8 cellular contexts compared by ENCODE assay signal in genomic region chr6:99282479-99283062, GRCh38.
DNase-seq lines count a peak whose midpoint lies in the region; ATAC-seq and TF ChIP-seq lines count a peak whose summit lies in the region.

No MANE protein-coding gene starts in this region.

- ATAC-seq in GM18907 (IDR thresholded peaks at IDR 0.05; ENCODE audit: unreplicated experiment) (peak; percentile 56), T-cell (replicated peaks in 1 of 4) (no peak)

- no peak overlapping the region for H3K27ac ChIP-seq in esophagus muscularis mucosa (replicated peaks in 1 of 4)
- no peak overlapping the region for H3K27ac ChIP-seq in right atrium auricular region

- H3K9me3 Mint-ChIP-seq in T-cell = no peaks in the 10 kb centered on the region

- WGBS in esophagus muscularis mucosa = 76% methylated on average over 4 of the region's 4 CpGs

- intact Hi-C loops in esophagus muscularis mucosa (cut with DNase I) = no loop called here

- H3K27me3 ChIP-seq in esophagus muscularis mucosa (no peaks in the 10 kb centered on the region), right atrium auricular region (no peaks in the 10 kb centered on the region)

- no peak overlapping the region for H3K4me3 ChIP-seq in AG04449 (ENCODE audit: low read depth, low read length)
- H3K4me3 ChIP-seq in esophagus muscularis mucosa = no peak overlapping the region
- H3K4me3 ChIP-seq in right atrium auricular region = no peak overlapping the region

- no peak for DNase-seq in AG04449 (ENCODE audit: low read depth, low spot score)
- DNase-seq in NCI-H69 (lab: John Stamatoyannopoulos, UW) = peak; percentile 42
- no peak for DNase-seq in esophagus muscularis mucosa (ENCODE audit: extremely low spot score)
- DNase-seq in nucleus accumbens (lab: John Stamatoyannopoulos, UW) = no peak
- DNase-seq in epidermal melanocyte (ENCODE audit: insufficient read length, low spot score) = no peak
- no peak for DNase-seq in T-cell
- no peak for DNase-seq in right atrium auricular region (ENCODE audit: low spot score)

- no peaks in the 10 kb centered on the region for H3K36me3 Mint-ChIP-seq in T-cell

- no peak for TF ChIP-seq EP300 in esophagus muscularis mucosa (IDR thresholded peaks at IDR 0.05)

- H3K4me1 ChIP-seq in esophagus muscularis mucosa = peaks cover 0 to 11% (median 10%) of the 10 kb centered on the region in 4 donors
- H3K4me1 ChIP-seq in right atrium auricular region = no peaks in the 10 kb centered on the region

- TF ChIP-seq POLR2A in esophagus muscularis mucosa (IDR thresholded peaks at IDR 0.05; ENCODE audit: low read depth) = no peak

- CTCF ChIA-PET in AG04449 (lab: Yijun Ruan, JAX) = interaction anchor here (1.1 kb wide), 1 partner anchor 541 kb away, joined by 4 read pairs; no protein-coding TSS in a partner anchor
- CTCF ChIA-PET in T-cell (lab: Charles Lee) = no interaction called here

- TF ChIP-seq CTCF in AG04449 (IDR thresholded peaks at IDR 0.05; ENCODE audit: insufficient read depth, low read length, missing control alignments) = peak; percentile 30
- TF ChIP-seq CTCF in esophagus muscularis mucosa (IDR thresholded peaks at IDR 0.05) = peak; percentile 20 to 42 (median 29)
- TF ChIP-seq CTCF in right atrium auricular region (IDR thresholded peaks at IDR 0.05) = peak in 1 of 2 donors; percentile 44

- H3K9me3 ChIP-seq in esophagus muscularis mucosa = no peaks in the 10 kb centered on the region
- H3K9me3 ChIP-seq in right atrium auricular region = no peaks in the 10 kb centered on the region

- no peak overlapping the region for H3K27ac Mint-ChIP-seq in T-cell

- no peaks in the 10 kb centered on the region for H3K4me1 Mint-ChIP-seq in T-cell

- peaks cover 9 to 11% of the 10 kb centered on the region in 2 donors for H3K27me3 Mint-ChIP-seq in T-cell

- H3K4me3 Mint-ChIP-seq in T-cell = no peak overlapping the region

- H3K36me3 ChIP-seq in esophagus muscularis mucosa (peaks cover 0 to 19% (median 5%) of the 10 kb centered on the region in 4 donors), right atrium auricular region (no peaks in the 10 kb centered on the region)

- POLR2A ChIA-PET in AG04449 (lab: Yijun Ruan, JAX) (no interaction called here), T-cell (lab: Charles Lee) (no interaction called here)
